Comparison of ENCODE assay signal across 10 cellular contexts in the genomic region with DNA sequence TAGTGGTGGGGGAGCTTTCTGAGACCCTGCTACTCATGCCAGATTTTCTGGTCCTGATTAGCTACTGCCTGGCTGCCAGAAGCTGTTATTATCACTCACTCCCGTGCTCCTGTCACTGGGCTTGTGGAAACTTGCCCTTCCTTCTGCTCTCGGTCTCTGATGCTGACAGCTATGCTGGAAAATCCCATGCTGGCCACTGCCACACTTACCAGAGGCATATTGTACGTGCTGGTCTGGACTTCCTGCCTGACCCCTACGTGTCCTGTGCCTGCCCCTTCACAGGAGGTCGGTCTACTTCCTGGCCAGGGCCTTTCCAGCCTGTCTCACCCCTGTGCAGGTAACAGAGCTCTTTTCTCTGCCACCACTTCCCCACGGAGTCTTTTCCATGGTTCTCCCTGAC.
A peak's percentile ranks its signal among the peaks of the same experiment; 100 is the strongest.
DNase-seq lines count a peak whose midpoint lies in the region; ATAC-seq and TF ChIP-seq lines count a peak whose summit lies in the region.
"Had no signal": no experiment of that assay in that cellular context is flagged by ENCODE, and none has a peak within 500 bp of the region (broad histone marks: within the 10 kb centered on the region; RNA-seq: fewer than 3 reads in every experiment).

No MANE protein-coding gene starts in this region.

- no peaks in the 10 kb centered on the region for H3K36me3 ChIP-seq in right atrium auricular region
- H3K36me3 ChIP-seq in suprapubic skin, result no peaks in the 10 kb centered on the region

- CTCF ChIA-PET in RWPE1 (lab: Yijun Ruan, JAX), result interaction anchor here (0.6 kb wide), 1 partner anchor 25 kb away, joined by 4 read pairs; no protein-coding TSS in a partner anchor

- H3K9me3 ChIP-seq in right atrium auricular region (no peaks in the 10 kb centered on the region), suprapubic skin (no peaks in the 10 kb centered on the region)

- no peak for TF ChIP-seq POLR2A in suprapubic skin (IDR thresholded peaks at IDR 0.05)

- 22% methylated on average over 6 of the region's 6 CpGs for WGBS in suprapubic skin

- TF ChIP-seq CTCF in RWPE1 (conservative IDR thresholded peaks at IDR 0.05; ENCODE audit: low read depth) (no peak), right atrium auricular region (IDR thresholded peaks at IDR 0.05) (no peak), suprapubic skin (IDR thresholded peaks at IDR 0.05) (no peak)

- H3K27ac ChIP-seq in RWPE1 (peak overlapping the region; percentile 80), right atrium auricular region (peak overlapping the region; percentile 84 to 85), suprapubic skin (peak overlapping the region; percentile 70)

- H3K4me3 ChIP-seq in right atrium auricular region, result no peak overlapping the region
- H3K4me3 ChIP-seq in suprapubic skin, result no peak overlapping the region

- ATAC-seq in GM21825 (IDR thresholded peaks at IDR 0.05; ENCODE audit: unreplicated experiment) (peak; percentile 21), GM21390 (IDR thresholded peaks at IDR 0.05; ENCODE audit: unreplicated experiment) (no peak)

- POLR2A ChIA-PET in RWPE1 (lab: Yijun Ruan, JAX; ENCODE audit: low non-redundant PET), result interaction anchor here (1.1 kb wide), 1 partner anchor 408 kb away, joined by 4 read pairs; the partner anchor contains the start of gene BTG1

- H3K27me3 ChIP-seq in right atrium auricular region (no peaks in the 10 kb centered on the region), suprapubic skin (no peaks in the 10 kb centered on the region)

- H3K4me1 ChIP-seq in right atrium auricular region (peaks cover 0 to 41% of the 10 kb centered on the region in 2 donors), suprapubic skin (peaks cover 29% of the 10 kb centered on the region)

- no peak for TF ChIP-seq EP300 in suprapubic skin (IDR thresholded peaks at IDR 0.05)

- DNase-seq in RWPE1 (ENCODE audit: low spot score) (peak; percentile 84), right atrium auricular region (ENCODE audit: low spot score) (peak; percentile 78), suprapubic skin (ENCODE audit: low spot score in 2 of 2) (peak in 1 of 2 donors; percentile 72), retina (no peak), DMS53 treated with DMSO at 0.1 percent for 48 hours (lab: John Stamatoyannopoulos, UW; ENCODE audit: unreplicated experiment) (no peak)
- no peak for DNase-seq in activated CD4-positive, alpha-beta T cell treated with anti-CD3 and anti-CD28 coated beads, Interleukin-2, amount 50 U/mL, for 48 hours
- DNase-seq: naive B cell; NK-92 treated with Interleukin-12 subunit alpha and Interleukin-12 subunit beta, amount 100 ng/mL, for 24 hours had no signal

Comparison
In these comparisons a context has a peak if more than half of its experiments do, and no peak if none do; other contexts are left out.
1. DNase-seq: peak in RWPE1 (single experiment) and right atrium auricular region (single experiment); none in retina (single experiment), activated CD4-positive, alpha-beta T cell treated with anti-CD3 and anti-CD28 coated beads, Interleukin-2, amount 50 U/mL, for 48 hours (0 of 2) and DMS53 treated with DMSO at 0.1 percent for 48 hours (single experiment).
2. Peak in every context shown above with its lines, with median percentiles within 50 percentile points of each other: H3K27ac ChIP-seq.